1 cellular context compared by ENCODE assay signal in the genomic region with DNA sequence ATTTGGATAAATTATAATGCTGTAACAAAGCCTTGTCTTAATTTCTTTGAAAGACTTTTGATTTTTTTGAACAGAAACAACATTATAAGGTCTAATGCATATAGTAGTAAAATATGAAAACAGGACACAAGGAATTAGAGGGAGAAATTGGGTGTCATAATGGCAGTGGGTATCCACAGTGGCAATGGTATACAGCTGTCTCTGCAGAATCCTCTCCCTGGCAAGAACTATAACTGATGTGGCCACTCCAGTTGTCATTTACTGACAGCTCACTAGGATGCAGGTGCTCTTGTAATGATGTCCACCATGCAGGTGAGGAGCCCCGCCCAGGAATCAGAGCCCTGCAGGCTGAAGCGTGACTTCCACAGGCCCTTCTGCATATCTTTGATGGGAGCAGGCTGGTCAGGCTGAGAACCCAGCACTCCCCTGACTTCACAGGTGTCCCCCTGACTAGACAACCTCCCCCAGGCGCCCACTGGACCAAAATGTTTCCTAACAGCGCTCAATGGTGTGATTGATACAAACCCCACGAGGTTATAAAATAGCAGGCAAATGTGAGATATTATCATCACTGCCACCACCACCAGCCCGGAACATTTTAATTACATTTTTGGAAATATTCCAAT.
TF ChIP-seq lines count a peak whose summit lies in the region.

No MANE protein-coding gene starts in this region.

TF ChIP-seq in K562, 482 proteins besides CTCF, POLR2A, EP300 and RAD21 (continues in another document):
- TF ChIP-seq, protein P1, sequence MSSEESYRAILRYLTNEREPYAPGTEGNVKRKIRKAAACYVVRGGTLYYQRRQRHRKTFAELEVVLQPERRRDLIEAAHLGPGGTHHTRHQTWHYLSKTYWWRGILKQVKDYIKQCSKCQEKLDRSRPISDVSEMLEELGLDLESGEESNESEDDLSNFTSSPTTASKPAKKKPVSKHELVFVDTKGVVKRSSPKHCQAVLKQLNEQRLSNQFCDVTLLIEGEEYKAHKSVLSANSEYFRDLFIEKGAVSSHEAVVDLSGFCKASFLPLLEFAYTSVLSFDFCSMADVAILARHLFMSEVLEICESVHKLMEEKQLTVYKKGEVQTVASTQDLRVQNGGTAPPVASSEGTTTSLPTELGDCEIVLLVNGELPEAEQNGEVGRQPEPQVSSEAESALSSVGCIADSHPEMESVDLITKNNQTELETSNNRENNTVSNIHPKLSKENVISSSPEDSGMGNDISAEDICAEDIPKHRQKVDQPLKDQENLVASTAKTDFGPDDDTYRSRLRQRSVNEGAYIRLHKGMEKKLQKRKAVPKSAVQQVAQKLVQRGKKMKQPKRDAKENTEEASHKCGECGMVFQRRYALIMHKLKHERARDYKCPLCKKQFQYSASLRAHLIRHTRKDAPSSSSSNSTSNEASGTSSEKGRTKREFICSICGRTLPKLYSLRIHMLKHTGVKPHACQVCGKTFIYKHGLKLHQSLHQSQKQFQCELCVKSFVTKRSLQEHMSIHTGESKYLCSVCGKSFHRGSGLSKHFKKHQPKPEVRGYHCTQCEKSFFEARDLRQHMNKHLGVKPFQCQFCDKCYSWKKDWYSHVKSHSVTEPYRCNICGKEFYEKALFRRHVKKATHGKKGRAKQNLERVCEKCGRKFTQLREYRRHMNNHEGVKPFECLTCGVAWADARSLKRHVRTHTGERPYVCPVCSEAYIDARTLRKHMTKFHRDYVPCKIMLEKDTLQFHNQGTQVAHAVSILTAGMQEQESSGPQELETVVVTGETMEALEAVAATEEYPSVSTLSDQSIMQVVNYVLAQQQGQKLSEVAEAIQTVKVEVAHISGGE (CRISPR knock-in tag; IDR thresholded peaks at IDR 0.05) = 0 out of 6 replicates have a peak, but pooled peaks of 1 of the 3 experiments have one; percentile 41
- 0 out of 2 replicates have a peak, but pooled peaks have one; percentile 4 for TF ChIP-seq MAFK (IDR thresholded peaks at IDR 0.05; ENCODE audit: low read length)
- TF ChIP-seq ARID4B (CRISPR knock-in tag; IDR thresholded peaks at IDR 0.05) = peak; percentile 53; the same call in 1 of the 2 replicates
- TF ChIP-seq ZBTB17 (CRISPR knock-in tag; IDR thresholded peaks at IDR 0.05) = 0 out of 2 replicates have a peak, but pooled peaks have one; percentile 34
- TF ChIP-seq SMC3 (conservative IDR thresholded peaks at IDR 0.05; ENCODE audit: insufficient read depth, low read depth, low read length) = no peak
- 0 out of 2 replicates have a peak, but pooled peaks have one; percentile 52 for TF ChIP-seq NR3C1 (CRISPR knock-in tag; IDR thresholded peaks at IDR 0.05)
- TF ChIP-seq STAG1 (CRISPR knock-in tag; IDR thresholded peaks at IDR 0.05; ENCODE audit: borderline replicate concordance) = no peak
- no peak; the same call in 1 of the 2 replicates for TF ChIP-seq ZNF507 (tag; conservative IDR thresholded peaks at IDR 0.05)
- TF ChIP-seq CXXC5 (CRISPR knock-in tag; IDR thresholded peaks at IDR 0.05) = 0 out of 2 replicates have a peak, but pooled peaks have one; percentile 39
- 0 out of 2 replicates have a peak, but pooled peaks have one; percentile 26 for TF ChIP-seq NR4A1 (CRISPR knock-in tag; IDR thresholded peaks at IDR 0.05)
- no peak for TF ChIP-seq NR4A1 (tag; IDR thresholded peaks at IDR 0.05)
- TF ChIP-seq MTA1 (IDR thresholded peaks at IDR 0.05; ENCODE audit: borderline replicate concordance) = no peak
- TF ChIP-seq, protein P2, sequence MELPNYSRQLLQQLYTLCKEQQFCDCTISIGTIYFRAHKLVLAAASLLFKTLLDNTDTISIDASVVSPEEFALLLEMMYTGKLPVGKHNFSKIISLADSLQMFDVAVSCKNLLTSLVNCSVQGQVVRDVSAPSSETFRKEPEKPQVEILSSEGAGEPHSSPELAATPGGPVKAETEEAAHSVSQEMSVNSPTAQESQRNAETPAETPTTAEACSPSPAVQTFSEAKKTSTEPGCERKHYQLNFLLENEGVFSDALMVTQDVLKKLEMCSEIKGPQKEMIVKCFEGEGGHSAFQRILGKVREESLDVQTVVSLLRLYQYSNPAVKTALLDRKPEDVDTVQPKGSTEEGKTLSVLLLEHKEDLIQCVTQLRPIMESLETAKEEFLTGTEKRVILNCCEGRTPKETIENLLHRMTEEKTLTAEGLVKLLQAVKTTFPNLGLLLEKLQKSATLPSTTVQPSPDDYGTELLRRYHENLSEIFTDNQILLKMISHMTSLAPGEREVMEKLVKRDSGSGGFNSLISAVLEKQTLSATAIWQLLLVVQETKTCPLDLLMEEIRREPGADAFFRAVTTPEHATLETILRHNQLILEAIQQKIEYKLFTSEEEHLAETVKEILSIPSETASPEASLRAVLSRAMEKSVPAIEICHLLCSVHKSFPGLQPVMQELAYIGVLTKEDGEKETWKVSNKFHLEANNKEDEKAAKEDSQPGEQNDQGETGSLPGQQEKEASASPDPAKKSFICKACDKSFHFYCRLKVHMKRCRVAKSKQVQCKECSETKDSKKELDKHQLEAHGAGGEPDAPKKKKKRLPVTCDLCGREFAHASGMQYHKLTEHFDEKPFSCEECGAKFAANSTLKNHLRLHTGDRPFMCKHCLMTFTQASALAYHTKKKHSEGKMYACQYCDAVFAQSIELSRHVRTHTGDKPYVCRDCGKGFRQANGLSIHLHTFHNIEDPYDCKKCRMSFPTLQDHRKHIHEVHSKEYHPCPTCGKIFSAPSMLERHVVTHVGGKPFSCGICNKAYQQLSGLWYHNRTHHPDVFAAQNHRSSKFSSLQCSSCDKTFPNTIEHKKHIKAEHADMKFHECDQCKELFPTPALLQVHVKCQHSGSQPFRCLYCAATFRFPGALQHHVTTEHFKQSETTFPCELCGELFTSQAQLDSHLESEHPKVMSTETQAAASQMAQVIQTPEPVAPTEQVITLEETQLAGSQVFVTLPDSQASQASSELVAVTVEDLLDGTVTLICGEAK (IDR thresholded peaks at IDR 0.05) = no peak
- TF ChIP-seq, protein P2 (CRISPR knock-in tag; IDR thresholded peaks at IDR 0.05) = peak; percentile 48; the same call in 1 of the 2 replicates
- TF ChIP-seq ZNF76 (CRISPR knock-in tag; IDR thresholded peaks at IDR 0.05; ENCODE audit: borderline replicate concordance) = peak; percentile 18; the same call in 1 of the 2 replicates
- 0 out of 2 replicates have a peak, but pooled peaks have one; percentile 30 for TF ChIP-seq ZBTB1 (CRISPR knock-in tag; IDR thresholded peaks at IDR 0.05; ENCODE audit: borderline replicate concordance, low read depth)
- TF ChIP-seq ZNF785 (CRISPR knock-in tag; IDR thresholded peaks at IDR 0.05) = peak; percentile 4; the same call in 1 of the 2 replicates
- peak; percentile 82; the same call in 1 of the 2 replicates for TF ChIP-seq ZNF408 (CRISPR knock-in tag; IDR thresholded peaks at IDR 0.05; ENCODE audit: low read depth)
- TF ChIP-seq NFE2L1 (tag; IDR thresholded peaks at IDR 0.05; ENCODE audit: borderline replicate concordance, low read depth) = no peak
- TF ChIP-seq TFAP4 (CRISPR knock-in tag; IDR thresholded peaks at IDR 0.05; ENCODE audit: borderline replicate concordance) = 0 out of 2 replicates have a peak, but pooled peaks have one; percentile 3
- TF ChIP-seq PPARD (CRISPR knock-in tag; IDR thresholded peaks at IDR 0.05) = 0 out of 2 replicates have a peak, but pooled peaks have one; percentile 2
- TF ChIP-seq CBX3 (IDR thresholded peaks at IDR 0.05; ENCODE audit: borderline replicate concordance in 1 of 2, low read length in 2 of 2) = peak in 1 of 2 experiments; percentile 66; a peak in 1 of 3 replicates
- TF ChIP-seq SMAD4 (CRISPR knock-in tag; conservative IDR thresholded peaks at IDR 0.05) = 0 out of 2 replicates have a peak, but pooled peaks have one; percentile 30
- peak; percentile 84 for TF ChIP-seq IRF2 (CRISPR knock-in tag; IDR thresholded peaks at IDR 0.05)
- peak; percentile 39; the same call in 1 of the 2 replicates for TF ChIP-seq USF1 (CRISPR knock-in tag; IDR thresholded peaks at IDR 0.05)
- TF ChIP-seq TAL1 (IDR thresholded peaks at IDR 0.05) = 0 out of 2 replicates have a peak, but pooled peaks have one; percentile 1
- TF ChIP-seq HDAC6 (IDR thresholded peaks at IDR 0.05; ENCODE audit: low read depth, low read length) = 0 out of 2 replicates have a peak, but pooled peaks have one; percentile 23
- no peak for TF ChIP-seq ZBTB2 (IDR thresholded peaks at IDR 0.05)
- no peak for TF ChIP-seq ZNF311 (CRISPR knock-in tag; IDR thresholded peaks at IDR 0.05)
- TF ChIP-seq, protein P3, sequence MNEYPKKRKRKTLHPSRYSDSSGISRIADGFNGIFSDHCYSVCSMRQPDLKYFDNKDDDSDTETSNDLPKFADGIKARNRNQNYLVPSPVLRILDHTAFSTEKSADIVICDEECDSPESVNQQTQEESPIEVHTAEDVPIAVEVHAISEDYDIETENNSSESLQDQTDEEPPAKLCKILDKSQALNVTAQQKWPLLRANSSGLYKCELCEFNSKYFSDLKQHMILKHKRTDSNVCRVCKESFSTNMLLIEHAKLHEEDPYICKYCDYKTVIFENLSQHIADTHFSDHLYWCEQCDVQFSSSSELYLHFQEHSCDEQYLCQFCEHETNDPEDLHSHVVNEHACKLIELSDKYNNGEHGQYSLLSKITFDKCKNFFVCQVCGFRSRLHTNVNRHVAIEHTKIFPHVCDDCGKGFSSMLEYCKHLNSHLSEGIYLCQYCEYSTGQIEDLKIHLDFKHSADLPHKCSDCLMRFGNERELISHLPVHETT (CRISPR knock-in tag; conservative IDR thresholded peaks at IDR 0.05 in 1 of 2, IDR thresholded peaks at IDR 0.05 in 1 of 2) = peak in 1 of 2 experiments; percentile 77; a peak in 1 of 4 replicates
- TF ChIP-seq ZSCAN32 (CRISPR knock-in tag; IDR thresholded peaks at IDR 0.05) = no peak
